In the genomic region with DNA sequence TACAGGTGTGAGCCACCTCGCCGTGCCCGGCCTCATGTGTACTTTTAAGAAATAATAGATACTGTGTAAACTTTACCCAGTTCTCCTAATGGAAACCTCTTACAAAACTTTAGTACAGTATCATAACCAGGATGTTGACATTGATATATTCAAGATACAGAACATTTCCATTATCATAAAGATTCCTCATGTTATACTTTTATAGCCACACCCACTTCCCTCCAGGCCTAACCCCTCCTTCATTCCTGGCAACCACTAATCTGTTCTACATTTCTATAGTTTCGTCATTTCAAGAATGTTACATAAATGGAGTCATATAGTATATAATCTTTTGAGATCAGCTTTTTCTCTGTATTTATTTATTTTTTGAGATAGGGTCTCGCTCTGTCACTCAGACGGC, we compare ENCODE assay signal across 19 cellular contexts. TPM values are rescaled to one million over a fixed set of nuclear protein-coding genes. Genes with fewer than 3 reads are reported as not detected.
"Had no signal": no experiment of that assay in that cellular context is flagged by ENCODE, and none has a peak within 500 bp of the region (broad histone marks: within the 10 kb centered on the region; RNA-seq: fewer than 3 reads in every experiment).

No MANE protein-coding gene starts in this region.

- ATAC-seq: effector memory CD8-positive, alpha-beta T cell; left cardiac atrium; left ventricle myocardium superior; naive thymus-derived CD4-positive, alpha-beta T cell had no signal

- DNase-seq: effector memory CD8-positive, alpha-beta T cell; foreskin fibroblast; immature natural killer cell; kidney; left cardiac atrium; left ventricle myocardium superior; mesenchymal stem cell; naive thymus-derived CD4-positive, alpha-beta T cell; small intestine; stimulated activated CD4-positive, alpha-beta T cell treated with anti-CD3 and anti-CD28 coated beads, Interleukin-12 subunit alpha, Interleukin-12 subunit beta, amount 100 ng/mL, for 4 hours; stimulated activated CD4-positive, alpha-beta T cell treated with anti-CD3 and anti-CD28 coated beads, Interleukin-2, amount 100 ng/mL, for 48 hours; stimulated activated naive CD4-positive, alpha-beta T cell treated with Interleukin-2 at 50 U/mL for 16 hours; trophoblast cell had no signal

- H3K4me1 ChIP-seq: esophagus muscularis mucosa, right atrium auricular region had no signal

- H3K27me3 Mint-ChIP-seq: dendritic cell treated with granulocyte-macrophage colony-stimulating factor and Interleukin-4, amounts not matched to agents 40 ng/mL and 50 ng/mL, for 4 days had no signal

- H3K9me3 ChIP-seq: esophagus muscularis mucosa, neutrophil, right atrium auricular region had no signal

- H3K27ac ChIP-seq: epithelial cell of prostate, esophagus muscularis mucosa, neutrophil, right atrium auricular region had no signal

- H3K4me3 Mint-ChIP-seq: dendritic cell treated with granulocyte-macrophage colony-stimulating factor and Interleukin-4, amounts not matched to agents 40 ng/mL and 50 ng/mL, for 4 days; effector memory CD8-positive, alpha-beta T cell; immature natural killer cell; naive thymus-derived CD4-positive, alpha-beta T cell had no signal

- H3K4me1 Mint-ChIP-seq: immature natural killer cell; naive thymus-derived CD4-positive, alpha-beta T cell had no signal

- H3K36me3 Mint-ChIP-seq: immature natural killer cell; naive thymus-derived CD4-positive, alpha-beta T cell had no signal

- H3K9me3 Mint-ChIP-seq: dendritic cell treated with granulocyte-macrophage colony-stimulating factor and Interleukin-4, amounts not matched to agents 40 ng/mL and 50 ng/mL, for 4 days; effector memory CD8-positive, alpha-beta T cell; immature natural killer cell; naive thymus-derived CD4-positive, alpha-beta T cell had no signal

- H3K36me3 ChIP-seq: esophagus muscularis mucosa, neutrophil, right atrium auricular region had no signal

- H3K27me3 ChIP-seq: esophagus muscularis mucosa, neutrophil, right atrium auricular region had no signal

- H3K4me3 ChIP-seq: esophagus muscularis mucosa, lung, right atrium auricular region had no signal

- H3K27ac Mint-ChIP-seq: dendritic cell treated with granulocyte-macrophage colony-stimulating factor and Interleukin-4, amounts not matched to agents 40 ng/mL and 50 ng/mL, for 4 days; effector memory CD8-positive, alpha-beta T cell; immature natural killer cell; naive thymus-derived CD4-positive, alpha-beta T cell had no signal

RNA-seq across cellular contexts. Expression of gene SALL4, which starts 52.6 kb away (rescaled TPM):
- total RNA-seq: esophagus muscularis mucosa, left ventricle myocardium superior, right atrium auricular region had no signal
- polyA plus RNA-seq: naive thymus-derived CD4-positive, alpha-beta T cell had no signal
